In the genomic region with DNA sequence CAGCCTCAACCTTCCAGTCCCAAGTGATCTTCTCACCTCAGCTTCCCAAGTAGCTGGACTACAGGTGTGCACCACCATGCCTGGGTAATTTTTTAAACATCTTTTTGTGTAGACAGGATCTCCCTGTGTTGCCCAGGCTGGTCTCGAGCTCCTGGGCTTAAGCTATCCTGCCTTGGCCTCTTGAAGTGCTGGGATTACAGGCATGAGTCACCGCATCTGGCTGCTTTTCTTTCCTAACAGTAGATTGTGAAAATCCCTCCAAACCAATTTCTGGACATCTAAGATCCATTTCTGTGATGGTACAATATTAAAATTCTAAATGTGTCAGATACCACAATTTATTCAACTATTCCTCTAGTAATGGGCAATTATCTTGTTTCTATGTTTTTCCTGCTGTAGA, we compare ENCODE assay signal across 1 cellular context.
TF ChIP-seq lines count a peak whose summit lies in the region.

No MANE protein-coding gene starts in this region.

TF ChIP-seq in IMR-90, 13 proteins besides CTCF, POLR2A, EP300 and RAD21 (continued from another document):
- no peak for TF ChIP-seq BHLHE40 (IDR thresholded peaks at IDR 0.05; ENCODE audit: low read depth, low read length)
- no peak for TF ChIP-seq RFX5 (IDR thresholded peaks at IDR 0.05; ENCODE audit: low read depth, low read length)
